Comparison of ENCODE assay signal across 11 cellular contexts in the genomic region with DNA sequence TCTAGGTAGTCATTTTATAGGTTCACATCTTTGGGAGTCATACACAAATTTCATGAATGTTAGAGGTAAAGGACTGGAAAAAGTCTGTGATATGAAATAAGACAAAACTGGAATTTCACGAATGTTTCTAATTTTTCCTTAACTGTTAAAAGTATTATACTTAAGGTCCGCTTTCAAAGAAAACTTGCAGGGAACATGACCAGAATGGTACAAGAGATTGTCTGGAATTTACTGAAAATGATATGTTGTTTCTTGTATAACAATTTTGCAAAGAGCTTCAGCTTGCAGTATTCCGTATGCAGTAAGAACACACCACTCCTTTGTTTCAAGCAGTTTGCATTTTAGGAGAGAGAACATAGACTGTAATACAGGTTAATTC. TPM values are rescaled to one million over a fixed set of nuclear protein-coding genes. Genes with fewer than 3 reads are reported as not detected.
DNase-seq lines count a peak whose midpoint lies in the region; ATAC-seq, FAIRE-seq and TF ChIP-seq lines count a peak whose summit lies in the region.
"Had no signal": no experiment of that assay in that cellular context is flagged by ENCODE, and none has a peak within 500 bp of the region (broad histone marks: within the 10 kb centered on the region; RNA-seq: fewer than 3 reads in every experiment).

No MANE protein-coding gene starts in this region.

- peak overlapping the region in 1 of 2 experiments; percentile 95; a peak in 1 of 4 replicates for H3K4me3 ChIP-seq in Panc1 (ENCODE audit: low read depth in 2 of 2, low read length in 2 of 2)
- H3K4me3 ChIP-seq in epithelial cell of esophagus (ENCODE audit: low read length), result peak overlapping the region; percentile 88
- H3K4me3 ChIP-seq in skeletal muscle satellite cell (ENCODE audit: low read length), result peak overlapping the region; percentile 87
- H3K4me3 ChIP-seq in kidney (ENCODE audit: low read length in 2 of 2), result peak overlapping the region in 1 of 2 donors; percentile 91

- H3K27me3 ChIP-seq in Panc1 (ENCODE audit: control insufficient read depth, insufficient read depth, low read length) (no peaks in the 10 kb centered on the region), skeletal muscle satellite cell (ENCODE audit: control insufficient read depth, insufficient read depth, low read length) (no peaks in the 10 kb centered on the region)
- H3K27me3 ChIP-seq: neutrophil had no signal

- no peak for DNase-seq in activated CD4-positive, alpha-beta T cell treated with anti-CD3 and anti-CD28 coated beads, Interleukin-2, amount 10 ng/mL, durations not matched to agents 7 days and 5 days
- DNase-seq in activated CD4-positive, alpha-beta T cell treated with anti-CD3 and anti-CD28 coated beads, Interleukin-2, amount 50 U/mL, for 48 hours, result no peak
- no peak for DNase-seq in Panc1 (ENCODE audit: low read depth, low spot score)
- DNase-seq in epithelial cell of esophagus (ENCODE audit: low read depth), result no peak
- no peak for DNase-seq in kidney
- no peak for DNase-seq in COLO829 (ENCODE audit: low spot score)
- DNase-seq: SHP77 had no signal

- TF ChIP-seq CTCF in Panc1 (IDR thresholded peaks at IDR 0.05) (no peak), epithelial cell of esophagus (IDR thresholded peaks at IDR 0.05; ENCODE audit: insufficient read depth, low read depth, low read length, missing control alignments) (no peak), kidney (IDR thresholded peaks at IDR 0.05; ENCODE audit: borderline replicate concordance, extremely low read depth, insufficient read depth) (no peak)

- H3K36me3 ChIP-seq in Panc1 (ENCODE audit: control insufficient read depth, insufficient read depth, low read length), result peaks cover 28% of the 10 kb centered on the region
- peaks cover 36% of the 10 kb centered on the region for H3K36me3 ChIP-seq in skeletal muscle satellite cell (ENCODE audit: insufficient read depth, low read length)
- H3K36me3 ChIP-seq in kidney (ENCODE audit: control insufficient read depth in 1 of 2, insufficient read depth in 2 of 2, low read length in 2 of 2), result peaks cover 12 to 23% of the 10 kb centered on the region in 2 donors

- H3K9ac ChIP-seq in skeletal muscle satellite cell (ENCODE audit: low read depth, low read length), result no peak overlapping the region
- H3K9ac ChIP-seq in kidney (ENCODE audit: low read length in 2 of 2), result peak overlapping the region in 1 of 2 donors; percentile 93

- H3K4me3 Mint-ChIP-seq in activated CD4-positive, alpha-beta T cell treated with anti-CD3 and anti-CD28 coated beads, Interleukin-2, amount 10 ng/mL, durations not matched to agents 7 days and 5 days, result peak overlapping the region; percentile 92

- intact Hi-C loops in Panc1 (cut with micrococcal nuclease; ENCODE audit: unreplicated experiment) (no loop called here), kidney (cut with DNase I) (no loop called here)

- in situ Hi-C loops in Panc1 (cut with HindIII; ENCODE audit: low pct_unique_long_range_greater_than_20kb, low sequenced_read_pairs), result no loop called here

- CTCF ChIA-PET in activated CD4-positive, alpha-beta T cell treated with anti-CD3 and anti-CD28 coated beads, Interleukin-2, amount 10 ng/mL, durations not matched to agents 7 days and 5 days (lab: Charles Lee), result interaction anchor here (0.8 kb wide), 1 partner anchor 38 kb away, joined by 4 read pairs; no protein-coding TSS in a partner anchor
- CTCF ChIA-PET in Panc1 (lab: Charles Lee), result no interaction called here

- POLR2A ChIA-PET in activated CD4-positive, alpha-beta T cell treated with anti-CD3 and anti-CD28 coated beads, Interleukin-2, amount 10 ng/mL, durations not matched to agents 7 days and 5 days (lab: Charles Lee), result no interaction called here
- POLR2A ChIA-PET in Panc1 (lab: Charles Lee), result interaction anchor here (0.6 kb wide), 1 partner anchor 81 kb away, joined by 6 read pairs; no protein-coding TSS in a partner anchor

- H3K36me3 Mint-ChIP-seq in activated CD4-positive, alpha-beta T cell treated with anti-CD3 and anti-CD28 coated beads, Interleukin-2, amount 10 ng/mL, durations not matched to agents 7 days and 5 days (ENCODE audit: low read depth), result peaks cover 32% of the 10 kb centered on the region

- peak overlapping the region; percentile 100 for H3K4me2 ChIP-seq in skeletal muscle satellite cell (ENCODE audit: low read length)

- BruUV-seq in Panc1 (replicated peaks; lab: Mats Ljungman, UMichigan), result TSS peak; percentile 68

- H3K27ac Mint-ChIP-seq in activated CD4-positive, alpha-beta T cell treated with anti-CD3 and anti-CD28 coated beads, Interleukin-2, amount 10 ng/mL, durations not matched to agents 7 days and 5 days, result peak overlapping the region; percentile 80

- H3K27ac ChIP-seq in Panc1 (ENCODE audit: low read length) (peak overlapping the region; percentile 39), kidney (ENCODE audit: low read depth in 2 of 2, low read length in 2 of 2) (no peak overlapping the region)
- H3K27ac ChIP-seq: neutrophil had no signal

- H3K4me1 Mint-ChIP-seq in activated CD4-positive, alpha-beta T cell treated with anti-CD3 and anti-CD28 coated beads, Interleukin-2, amount 10 ng/mL, durations not matched to agents 7 days and 5 days, result peaks cover 41% of the 10 kb centered on the region

- ATAC-seq in Panc1, result no peak
- ATAC-seq in HG02623 (IDR thresholded peaks at IDR 0.05; ENCODE audit: unreplicated experiment), result no peak

- no peak for FAIRE-seq in kidney (lab: Jason Lieb, UNC)
- FAIRE-seq: GM12891 had no signal

- no peaks in the 10 kb centered on the region for H3K9me3 Mint-ChIP-seq in activated CD4-positive, alpha-beta T cell treated with anti-CD3 and anti-CD28 coated beads, Interleukin-2, amount 10 ng/mL, durations not matched to agents 7 days and 5 days

- no peaks in the 10 kb centered on the region for H3K9me3 ChIP-seq in Panc1 (ENCODE audit: control insufficient read depth, insufficient read depth, low read depth, low read length)
- no peaks in the 10 kb centered on the region for H3K9me3 ChIP-seq in skeletal muscle satellite cell (replicated peaks; ENCODE audit: low read length)
- H3K9me3 ChIP-seq in kidney (ENCODE audit: control insufficient read depth in 1 of 2, low read length in 2 of 2), result no peaks in the 10 kb centered on the region
- H3K9me3 ChIP-seq: neutrophil had no signal

- H3K27me3 Mint-ChIP-seq in activated CD4-positive, alpha-beta T cell treated with anti-CD3 and anti-CD28 coated beads, Interleukin-2, amount 10 ng/mL, durations not matched to agents 7 days and 5 days, result no peaks in the 10 kb centered on the region

- H3K4me1 ChIP-seq in Panc1 (ENCODE audit: control insufficient read depth, insufficient read depth, low read length) (peaks cover 8% of the 10 kb centered on the region), skeletal muscle satellite cell (ENCODE audit: control insufficient read depth, insufficient read depth, low read length) (peaks cover 15% of the 10 kb centered on the region), kidney (ENCODE audit: control insufficient read depth in 1 of 2, insufficient read depth in 1 of 2, low read depth in 1 of 2, low read length in 2 of 2) (peaks cover 0 to 10% of the 10 kb centered on the region in 2 donors)

RNA-seq across cellular contexts. Expression of a gene that starts 1.6 kb away (rescaled TPM):
- 10 to 100 TPM; 64.1 to 65.7 TPM for total RNA-seq in activated CD4-positive, alpha-beta T cell treated with anti-CD3 and anti-CD28 coated beads, Interleukin-2, amount 10 ng/mL, durations not matched to agents 7 days and 5 days
- 102 TPM for total RNA-seq in Panc1 (2021; ENCODE audit: unreplicated experiment)
- 58.2 TPM for polyA plus RNA-seq in Panc1 (2012; ENCODE audit: insufficient read length)
- total RNA-seq in skeletal muscle satellite cell (2012; rRNA removed), result 71.6 and 77.3 TPM in 2 replicates
- total RNA-seq in kidney, result 90.0 TPM
- 84.0 TPM for polyA plus RNA-seq in kidney (ENCODE audit: insufficient read depth, low read depth, low replicate concordance)

RNA-seq across cellular contexts. Expression of a gene that starts 32.2 kb away (rescaled TPM):
- 10 to 100 TPM; 33.0 to 36.5 TPM for total RNA-seq in activated CD4-positive, alpha-beta T cell treated with anti-CD3 and anti-CD28 coated beads, Interleukin-2, amount 10 ng/mL, durations not matched to agents 7 days and 5 days
- 36.3 TPM for total RNA-seq in Panc1 (2021; ENCODE audit: unreplicated experiment)
- 19.0 TPM for polyA plus RNA-seq in Panc1 (2012; ENCODE audit: insufficient read length)
- 52.4 and 59.8 TPM in 2 replicates for total RNA-seq in skeletal muscle satellite cell (2012; rRNA removed)
- total RNA-seq in kidney, result 44.2 TPM
- polyA plus RNA-seq in kidney (ENCODE audit: insufficient read depth, low read depth, low replicate concordance), result 40.8 TPM
